ENCODE assay signal across 16 cellular contexts in genomic region chr12:125097427-125097826, GRCh38. TPM values are rescaled to one million over a fixed set of nuclear protein-coding genes. Genes with fewer than 3 reads are reported as not detected.
DNase-seq lines count a peak whose midpoint lies in the region; ATAC-seq and TF ChIP-seq lines count a peak whose summit lies in the region.
"Had no signal": no experiment of that assay in that cellular context is flagged by ENCODE, and none has a peak within 500 bp of the region (broad histone marks: within the 10 kb centered on the region; RNA-seq: fewer than 3 reads in every experiment).

No MANE protein-coding gene starts in this region.

- H3K36me3 Mint-ChIP-seq in endothelial cell (ENCODE audit: low read depth, unreplicated experiment), result peaks cover 32% of the 10 kb centered on the region
- peaks cover 11 to 22% of the 10 kb centered on the region in 2 donors for H3K36me3 Mint-ChIP-seq in CD4-positive, alpha-beta memory T cell

- H2BK12ac ChIP-seq in neuronal stem cell (ENCODE audit: low read length), result no peak overlapping the region

- H2AFZ ChIP-seq in neuronal stem cell (ENCODE audit: low read length), result no peak overlapping the region

- H3K4me1 Mint-ChIP-seq in endothelial cell (ENCODE audit: unreplicated experiment), result peaks cover 20% of the 10 kb centered on the region
- H3K4me1 Mint-ChIP-seq in CD4-positive, alpha-beta memory T cell, result peaks cover 0 to 6% (median 4%) of the 10 kb centered on the region in 4 donors

- H3K14ac ChIP-seq in neuronal stem cell (ENCODE audit: low read length), result no peak overlapping the region

- peak in 5 of 8 donors; percentile 15 to 45 (median 40) for ATAC-seq in heart right ventricle
- ATAC-seq: CD8-positive, alpha-beta T cell; HCT116 had no signal

- DNase-seq in heart right ventricle, result no peak
- DNase-seq in right atrium auricular region (ENCODE audit: low spot score), result no peak
- no peak for DNase-seq in RWPE1 (ENCODE audit: low spot score)
- no peak for DNase-seq in endothelial cell (ENCODE audit: low spot score)
- DNase-seq in neuronal stem cell (ENCODE audit: low spot score), result no peak
- DNase-seq in CD4-positive, alpha-beta memory T cell, result no peak
- DNase-seq in DMS79 (lab: John Stamatoyannopoulos, UW), result no peak
- no peak for DNase-seq in NCI-H187 treated with DMSO at 0.1 percent for 48 hours (lab: John Stamatoyannopoulos, UW)
- DNase-seq: ACHN; CD8-positive, alpha-beta T cell; COR-L47; DMS153; DND-41; GDM1 had no signal

- H2BK5ac ChIP-seq in neuronal stem cell (ENCODE audit: low read length), result no peak overlapping the region

- WGBS in heart right ventricle, 2 donors, result 54 to 70% methylated on average over 12 of the region's 12 CpGs
- WGBS in neuronal stem cell (ENCODE audit: extremely low coverage in 2 of 2, insufficient read length in 2 of 2, insufficient replicate concordance in 1 of 2), 2 donors, result no CpG with 5 or more reads among the region's 12 CpGs

- H2BK15ac ChIP-seq in neuronal stem cell (ENCODE audit: low read length), result no peak overlapping the region

- H3K4ac ChIP-seq in neuronal stem cell (ENCODE audit: low read length), result no peak overlapping the region

- H3K4me3 ChIP-seq in heart right ventricle (no peak overlapping the region), right atrium auricular region (no peak overlapping the region), neuronal stem cell (ENCODE audit: low read length in 2 of 2) (no peak overlapping the region)
- H3K4me3 ChIP-seq in CD4-positive, alpha-beta memory T cell (ENCODE audit: low read length in 2 of 2), result no peak overlapping the region

- H4K8ac ChIP-seq in neuronal stem cell (ENCODE audit: low read depth, low read length), result no peak overlapping the region

- no peaks in the 10 kb centered on the region for H3K9me3 ChIP-seq in heart right ventricle
- no peaks in the 10 kb centered on the region for H3K9me3 ChIP-seq in right atrium auricular region
- no peaks in the 10 kb centered on the region for H3K9me3 ChIP-seq in neuronal stem cell (replicated peaks in 1 of 2; ENCODE audit: control insufficient read depth in 2 of 2, insufficient read depth in 1 of 2, low read depth in 1 of 2, low read length in 2 of 2)
- H3K9me3 ChIP-seq in CD4-positive, alpha-beta memory T cell (ENCODE audit: control insufficient read depth in 1 of 2, low read length in 2 of 2), result no peaks in the 10 kb centered on the region

- peaks cover 4% of the 10 kb centered on the region for H3K27me3 Mint-ChIP-seq in endothelial cell (ENCODE audit: unreplicated experiment)
- no peaks in the 10 kb centered on the region for H3K27me3 Mint-ChIP-seq in CD4-positive, alpha-beta memory T cell

- peak overlapping the region; percentile 33 for H3K23ac ChIP-seq in neuronal stem cell (ENCODE audit: low read depth, low read length, poor library complexity)

- H3K27ac ChIP-seq in heart right ventricle, result no peak overlapping the region
- no peak overlapping the region for H3K27ac ChIP-seq in right atrium auricular region
- peak overlapping the region; percentile 30 for H3K27ac ChIP-seq in RWPE1
- H3K27ac ChIP-seq in neuronal stem cell (replicated peaks; ENCODE audit: low read length), result no peak overlapping the region
- H3K27ac ChIP-seq in CD4-positive, alpha-beta memory T cell (ENCODE audit: low read depth, low read length), result no peak overlapping the region
- H3K27ac ChIP-seq: C4-2B had no signal

- H3K18ac ChIP-seq in neuronal stem cell (ENCODE audit: low read length), result no peak overlapping the region

- no peak overlapping the region for H2AK5ac ChIP-seq in neuronal stem cell (ENCODE audit: low read depth, low read length)

- intact Hi-C loops in heart right ventricle (cut with DNase I), result loop anchor here in 3 of 10 donors (10.0 kb wide), 1 partner anchor 307 kb away; no protein-coding TSS in a partner anchor
- intact Hi-C loops in CD4-positive, alpha-beta memory T cell (cut with micrococcal nuclease), result no loop called here

- H3K27ac Mint-ChIP-seq in endothelial cell (ENCODE audit: unreplicated experiment), result peak overlapping the region; percentile 2
- H3K27ac Mint-ChIP-seq in CD4-positive, alpha-beta memory T cell, result no peak overlapping the region
- H3K27ac Mint-ChIP-seq: CD8-positive, alpha-beta T cell had no signal

- no peak overlapping the region for H4K91ac ChIP-seq in neuronal stem cell (ENCODE audit: low read depth, low read length, poor library complexity)

- H3K4me3 Mint-ChIP-seq in endothelial cell (ENCODE audit: unreplicated experiment), result no peak overlapping the region
- no peak overlapping the region for H3K4me3 Mint-ChIP-seq in CD4-positive, alpha-beta memory T cell
- H3K4me3 Mint-ChIP-seq: CD8-positive, alpha-beta T cell had no signal

- TF ChIP-seq CTCF in heart right ventricle (IDR thresholded peaks at IDR 0.05) (no peak), right atrium auricular region (IDR thresholded peaks at IDR 0.05) (no peak), RWPE1 (conservative IDR thresholded peaks at IDR 0.05; ENCODE audit: low read depth) (no peak), endothelial cell (IDR thresholded peaks at IDR 0.05; ENCODE audit: unreplicated experiment) (no peak)

- H3K27me3 ChIP-seq in heart right ventricle (no peaks in the 10 kb centered on the region), right atrium auricular region (no peaks in the 10 kb centered on the region), neuronal stem cell (ENCODE audit: control insufficient read depth in 3 of 3, insufficient read depth in 3 of 3, low read depth in 1 of 3, low read length in 3 of 3) (no peaks in the 10 kb centered on the region)
- H3K27me3 ChIP-seq in CD4-positive, alpha-beta memory T cell (ENCODE audit: insufficient read depth, low read length), result no peaks in the 10 kb centered on the region

- H3K79me1 ChIP-seq in neuronal stem cell (ENCODE audit: low read depth, low read length), result peaks cover 1% of the 10 kb centered on the region

- CTCF ChIA-PET in RWPE1 (lab: Yijun Ruan, JAX), result no interaction called here
- CTCF ChIA-PET in CD4-positive, alpha-beta memory T cell (lab: Charles Lee; ENCODE audit: partially characterized antibody), result interaction anchor here (1.6 kb wide), 1 partner anchor 16 kb away, joined by 3 read pairs; no protein-coding TSS in a partner anchor

- H3K4me1 ChIP-seq in heart right ventricle (peaks cover 0 to 24% (median 4%) of the 10 kb centered on the region in 9 donors), right atrium auricular region (no peaks in the 10 kb centered on the region), neuronal stem cell (ENCODE audit: control insufficient read depth in 2 of 2, insufficient read depth in 1 of 2, low read depth in 1 of 2, low read length in 2 of 2) (peaks cover 0 to 3% of the 10 kb centered on the region in 2 donors)
- H3K4me1 ChIP-seq in CD4-positive, alpha-beta memory T cell (ENCODE audit: insufficient read depth, low read length), result no peaks in the 10 kb centered on the region

- POLR2A ChIA-PET in RWPE1 (lab: Yijun Ruan, JAX; ENCODE audit: low non-redundant PET), result no interaction called here
- POLR2A ChIA-PET in CD4-positive, alpha-beta memory T cell (lab: Charles Lee; ENCODE audit: partially characterized antibody), result no interaction called here

- no peaks in the 10 kb centered on the region for H3K9me3 Mint-ChIP-seq in endothelial cell (ENCODE audit: unreplicated experiment)
- no peaks in the 10 kb centered on the region for H3K9me3 Mint-ChIP-seq in CD4-positive, alpha-beta memory T cell
- H3K9me3 Mint-ChIP-seq: CD8-positive, alpha-beta T cell had no signal

- H3K4me2 ChIP-seq in neuronal stem cell (ENCODE audit: insufficient read depth, low read length, poor library complexity, severe bottlenecking), result no peak overlapping the region

- H3K36me3 ChIP-seq in heart right ventricle (peaks cover 0 to 15% (median 0%) of the 10 kb centered on the region in 9 donors), right atrium auricular region (peaks cover 8% of the 10 kb centered on the region), neuronal stem cell (replicated peaks in 1 of 2; ENCODE audit: control insufficient read depth in 2 of 2, insufficient read depth in 2 of 2, low read length in 2 of 2) (peaks cover 12 to 27% of the 10 kb centered on the region in 2 donors)
- no peaks in the 10 kb centered on the region for H3K36me3 ChIP-seq in CD4-positive, alpha-beta memory T cell (ENCODE audit: insufficient read depth, low read length)

- no peak overlapping the region for H3K9ac ChIP-seq in neuronal stem cell (ENCODE audit: low read depth, low read length, poor library complexity)

- H2BK120ac ChIP-seq in neuronal stem cell (ENCODE audit: low read depth, low read length), result no peak overlapping the region

RNA-seq across cellular contexts. Expression of gene AACS, which starts 32.2 kb away (rescaled TPM):
- total RNA-seq in heart right ventricle (10 to 100 TPM in 8 of 10 donors, 1 to 10 TPM in 2; 8.5 to 19.4 (median 12.6) TPM), right atrium auricular region (10 to 100 TPM in 1 of 2 donors, 1 to 10 TPM in 1; 7.4 to 11.7 TPM), endothelial cell (ENCODE audit: unreplicated experiment) (77.6 TPM)
- polyA plus RNA-seq in heart right ventricle, result 10 to 100 TPM in 1 of 2 donors, 1 to 10 TPM in 1; 9.0 to 11.8 TPM
- polyA plus RNA-seq in neuronal stem cell (2013, experiment 1 of 2), result 13.7 TPM
- 14.1 TPM for polyA plus RNA-seq in neuronal stem cell (2013, experiment 2 of 2)
- 10 to 100 TPM; 11.8 to 12.2 TPM for total RNA-seq in CD4-positive, alpha-beta memory T cell
- 10 to 100 TPM in 1 of 2 donors, 1 to 10 TPM in 1; 9.7 to 12.5 TPM for polyA plus RNA-seq in CD4-positive, alpha-beta memory T cell
